25 cellular contexts compared by ENCODE assay signal in the genomic region with DNA sequence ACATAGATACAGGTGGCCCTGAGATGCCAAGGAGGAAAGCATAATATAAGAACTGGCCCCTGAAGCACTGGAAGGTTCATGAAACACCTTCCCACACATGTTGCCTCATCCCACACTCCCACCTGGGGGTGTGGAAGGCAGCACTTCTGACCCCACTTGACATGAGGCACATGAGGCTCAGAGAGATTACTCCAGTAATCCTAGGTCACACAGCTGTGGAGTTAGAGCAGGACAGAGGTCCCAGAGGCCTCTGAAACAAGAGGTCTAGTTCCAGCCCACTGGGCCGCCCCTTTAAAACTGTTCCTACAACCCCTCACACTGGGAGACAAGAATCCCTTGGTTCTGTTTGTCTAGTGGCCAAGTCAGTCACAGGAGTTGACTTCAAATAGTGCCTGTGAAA. TPM values are rescaled to one million over a fixed set of nuclear protein-coding genes. Genes with fewer than 3 reads are reported as not detected.
DNase-seq lines count a peak whose midpoint lies in the region; ATAC-seq, FAIRE-seq and TF ChIP-seq lines count a peak whose summit lies in the region.
"Had no signal": no experiment of that assay in that cellular context is flagged by ENCODE, and none has a peak within 500 bp of the region (broad histone marks: within the 10 kb centered on the region; RNA-seq: fewer than 3 reads in every experiment).

No MANE protein-coding gene starts in this region.

- peaks cover 3% of the 10 kb centered on the region for H3K27me3 Mint-ChIP-seq in neural progenitor cell (ENCODE audit: insufficient read depth, low read depth)

- H3K27ac ChIP-seq in HepG2 (ENCODE audit: extremely low read length, insufficient read depth, low read length) = no peak overlapping the region
- no peak overlapping the region for H3K27ac ChIP-seq in right lobe of liver
- no peak overlapping the region for H3K27ac ChIP-seq in neural progenitor cell
- peak overlapping the region; percentile 30 to 75 for H3K27ac ChIP-seq in small intestine (ENCODE audit: low read depth in 1 of 2, low read length in 1 of 2)
- H3K27ac ChIP-seq: A549; BLaER1 treated with 17β-estradiol and CSF1 and Interleukin-3, amounts not matched to agents 10 nM and 100 nM had no signal

- in situ Hi-C loops in HepG2 (cut with HindIII; ENCODE audit: extremely low pct_ligation_motif_present, low pct_unique_long_range_greater_than_20kb) = no loop called here

- CTCF ChIA-PET in HepG2 (lab: Yijun Ruan, JAX; ENCODE audit: low intra/inter-chr PET ratio, low total read pairs) = no interaction called here

- TF ChIP-seq EP300 in HepG2 (IDR thresholded peaks at IDR 0.05; ENCODE audit: low read depth in 2 of 2, low read length in 2 of 2) = no peak
- TF ChIP-seq EP300 in HepG2 (CRISPR knock-in tag; IDR thresholded peaks at IDR 0.05; ENCODE audit: borderline replicate concordance) = no peak

- H3K4me2 ChIP-seq in HepG2 (ENCODE audit: low read depth, low read length) (no peak overlapping the region), neural progenitor cell (no peak overlapping the region)
- H3K4me2 ChIP-seq: A549, GM23338 had no signal

- WGBS in HepG2 (ENCODE audit: low lambda C conversion rate) = no CpG with 5 or more reads among the region's 1 CpG
- 20% methylated on average over 1 of the region's 1 CpG for WGBS in right lobe of liver (ENCODE audit: insufficient coverage, low coverage, low lambda C conversion rate, missing lambda C conversion rate)
- WGBS in small intestine, 3 donors = 88 to 93% (median 92%) methylated on average over 1 of the region's 1 CpG

- peaks cover 2% of the 10 kb centered on the region for H3K9me3 Mint-ChIP-seq in neural progenitor cell

- no peaks in the 10 kb centered on the region for H3F3A ChIP-seq in neural progenitor cell (ENCODE audit: low read depth)

- H3K36me3 ChIP-seq in HepG2 (replicated peaks in 1 of 2; ENCODE audit: control insufficient read depth in 1 of 2, insufficient read depth in 2 of 2, low read length in 2 of 2) (peaks cover 24 to 47% of the 10 kb centered on the region in 2 experiments), right lobe of liver (no peaks in the 10 kb centered on the region), neural progenitor cell (no peaks in the 10 kb centered on the region), small intestine (ENCODE audit: control insufficient read depth in 2 of 2, insufficient read depth in 2 of 2, low read length in 2 of 2) (no peaks in the 10 kb centered on the region)
- H3K36me3 ChIP-seq: BE2C; BLaER1 treated with 17β-estradiol and CSF1 and Interleukin-3, amounts not matched to agents 10 nM and 100 nM had no signal

- no peaks in the 10 kb centered on the region for H3K36me3 Mint-ChIP-seq in neural progenitor cell
- H3K36me3 Mint-ChIP-seq: CD14-positive monocyte had no signal

- TF ChIP-seq POLR2A in HepG2 (IDR thresholded peaks at IDR 0.05; ENCODE audit: insufficient read depth in 1 of 2, low read depth in 2 of 2, low read length in 2 of 2) = no peak
- no peak for TF ChIP-seq POLR2A in right lobe of liver (IDR thresholded peaks at IDR 0.05)

- TF ChIP-seq CTCF in HepG2 (CRISPR knock-in tag; IDR thresholded peaks at IDR 0.05) = no peak
- TF ChIP-seq CTCF in right lobe of liver (IDR thresholded peaks at IDR 0.05) = no peak
- TF ChIP-seq CTCF in neural progenitor cell (IDR thresholded peaks at IDR 0.05) = no peak

- H3K27ac Mint-ChIP-seq in neural progenitor cell = peak overlapping the region; percentile 42
- H3K27ac Mint-ChIP-seq: CD14-positive monocyte; CD4-positive, alpha-beta T cell; GM23338; H9; HFFc6 had no signal

- no peak for TF ChIP-seq RAD21 in HepG2 (CRISPR knock-in tag; IDR thresholded peaks at IDR 0.05)

- H4K20me1 ChIP-seq in HepG2 (ENCODE audit: insufficient read depth, low read length) (peaks cover 5% of the 10 kb centered on the region; the same call in 1 of the 2 replicates), neural progenitor cell (ENCODE audit: low read depth) (no peaks in the 10 kb centered on the region)
- H4K20me1 ChIP-seq: BLaER1 treated with 17β-estradiol and CSF1 and Interleukin-3, amounts not matched to agents 10 nM and 100 nM had no signal

- H3K4me1 ChIP-seq in HepG2 (ENCODE audit: insufficient read depth, low read length) = peaks cover 64% of the 10 kb centered on the region
- H3K4me1 ChIP-seq in right lobe of liver = no peaks in the 10 kb centered on the region
- peaks cover 18% of the 10 kb centered on the region for H3K4me1 ChIP-seq in neural progenitor cell
- peaks cover 0 to 3% of the 10 kb centered on the region in 2 donors for H3K4me1 ChIP-seq in small intestine (ENCODE audit: control insufficient read depth in 2 of 2, insufficient read depth in 1 of 2, low read depth in 1 of 2, low read length in 1 of 2)
- H3K4me1 ChIP-seq: BE2C had no signal

- H2AFZ ChIP-seq in HepG2 (ENCODE audit: low read length) (no peak overlapping the region), neural progenitor cell (replicated peaks) (no peak overlapping the region)
- H2AFZ ChIP-seq: GM23338 had no signal

- DNase-seq in HepG2 (ENCODE audit: low spot score) = no peak
- no peak for DNase-seq in right lobe of liver
- DNase-seq in neural progenitor cell (ENCODE audit: low spot score) = no peak
- DNase-seq in small intestine = no peak
- no peak for DNase-seq in NCI-H1092 (lab: John Stamatoyannopoulos, UW)
- no peak for DNase-seq in nucleus accumbens (lab: John Stamatoyannopoulos, UW)
- DNase-seq: 8988T; ACHN; AML-193; BE2C; CD4-positive, alpha-beta T cell; CD8-positive, alpha-beta memory T cell; DMS 273 treated with DMSO at 0.1 percent for 48 hours; DMS79; EL; GDM1; H9; HFFc6 had no signal

- ATAC-seq in HepG2 (no peak), right lobe of liver (no peak)
- ATAC-seq: A549, GM12878, GM23338 had no signal

- H3K9ac ChIP-seq in HepG2 (ENCODE audit: insufficient read depth, low read depth, low read length) (no peak overlapping the region), neural progenitor cell (no peak overlapping the region)
- H3K9ac ChIP-seq: BLaER1 treated with 17β-estradiol and CSF1 and Interleukin-3, amounts not matched to agents 10 nM and 100 nM had no signal

- H3K4me1 Mint-ChIP-seq in neural progenitor cell = peaks cover 38% of the 10 kb centered on the region
- H3K4me1 Mint-ChIP-seq: CD14-positive monocyte; CD8-positive, alpha-beta memory T cell had no signal

- intact Hi-C loops in HepG2 (cut with micrococcal nuclease; ENCODE audit: unreplicated experiment) (no loop called here), right lobe of liver (cut with DNase I) (no loop called here)

- no TSS peak for BruUV-seq in HepG2 (replicated peaks; lab: Mats Ljungman, UMichigan)

- H3K27me3 ChIP-seq in HepG2 (ENCODE audit: control insufficient read depth in 1 of 2, insufficient read depth in 2 of 2, low read length in 2 of 2) (no peaks in the 10 kb centered on the region), right lobe of liver (no peaks in the 10 kb centered on the region), neural progenitor cell (no peaks in the 10 kb centered on the region), small intestine (ENCODE audit: control insufficient read depth in 2 of 2, insufficient read depth in 2 of 2, low read length in 2 of 2) (no peaks in the 10 kb centered on the region)
- H3K27me3 ChIP-seq: BE2C; BLaER1 treated with 17β-estradiol and CSF1 and Interleukin-3, amounts not matched to agents 10 nM and 100 nM had no signal

- FAIRE-seq in HepG2 (lab: Jason Lieb, UNC) = no peak
- FAIRE-seq in small intestine (lab: Jason Lieb, UNC) = no peak
- FAIRE-seq: A549, D721Med, GM12878, GM19239 had no signal

- H3K79me2 ChIP-seq in HepG2 (ENCODE audit: insufficient read depth, low read length) (peaks cover 37% of the 10 kb centered on the region), neural progenitor cell (ENCODE audit: low read depth) (no peaks in the 10 kb centered on the region)

- no peak overlapping the region for H3K4me3 Mint-ChIP-seq in neural progenitor cell
- H3K4me3 Mint-ChIP-seq: CD14-positive monocyte; CD4-positive, alpha-beta T cell; CD8-positive, alpha-beta memory T cell; GM23338; H9; HFFc6 had no signal

- POLR2A ChIA-PET in HepG2 (lab: Yijun Ruan, JAX) = interaction anchor here (0.9 to 1.2 kb wide), 2 partner anchors 10 to 11 kb away, joined by 3 to 5 read pairs; no protein-coding TSS in a partner anchor

- no peaks in the 10 kb centered on the region for H3K9me3 ChIP-seq in HepG2 (ENCODE audit: low read length)
- H3K9me3 ChIP-seq in right lobe of liver = no peaks in the 10 kb centered on the region
- H3K9me3 ChIP-seq in neural progenitor cell (ENCODE audit: low read depth) = no peaks in the 10 kb centered on the region
- H3K9me3 ChIP-seq in small intestine (ENCODE audit: control insufficient read depth, low read depth) = no peaks in the 10 kb centered on the region
- H3K9me3 ChIP-seq: A549, BE2C had no signal

- no peak overlapping the region for H3K4me3 ChIP-seq in HepG2 (replicated peaks in 1 of 3; ENCODE audit: insufficient read depth in 1 of 3, low read depth in 2 of 3, low read length in 3 of 3)
- no peak overlapping the region for H3K4me3 ChIP-seq in right lobe of liver
- H3K4me3 ChIP-seq in neural progenitor cell = no peak overlapping the region
- H3K4me3 ChIP-seq in small intestine (ENCODE audit: low read depth in 1 of 2, low read length in 2 of 2) = no peak overlapping the region
- H3K4me3 ChIP-seq: A549; BLaER1 treated with 17β-estradiol and CSF1 and Interleukin-3, amounts not matched to agents 10 nM and 100 nM; GM12878; GM23338 had no signal

RNA-seq across cellular contexts. Expression of a gene that starts 7.2 kb away (rescaled TPM):
- total RNA-seq in HepG2 (2016; rRNA removed; fragmentation: Illumina TruSeq; extraction: Trizol) (36.2 and 38.1 TPM in 2 replicates), right lobe of liver (1 to 10 TPM in 4 of 6 experiments, under 1 TPM in 1, not detected in 1; 0.09 to 2.0 (median 1.1) TPM), neural progenitor cell (ENCODE audit: low replicate concordance) (0.22 and 0.37 TPM in 2 replicates)
- total RNA-seq in HepG2 (2016; cell fraction: cytosol; rRNA removed; fragmentation: Illumina TruSeq; extraction: Trizol; ENCODE audit: low read depth) = 18.7 and 20.4 TPM in 2 replicates
- total RNA-seq in HepG2 (2016; cell fraction: insoluble cytoplasmic fraction; rRNA removed; fragmentation: Illumina TruSeq; extraction: Trizol) = 34.9 and 39.3 TPM in 2 replicates
- 36.1 and 39.1 TPM in 2 replicates for total RNA-seq in HepG2 (2016; cell fraction: membrane; rRNA removed; fragmentation: Illumina TruSeq; extraction: Trizol)
- 27.0 and 32.8 TPM in 2 replicates for total RNA-seq in HepG2 (2016; cell fraction: nucleus; rRNA removed; fragmentation: Illumina TruSeq; extraction: Trizol)
- polyA plus RNA-seq in HepG2 (2011; rRNA removed) (125 and 136 TPM in 2 replicates), small intestine (100 to 1,000 TPM in 2 of 3 donors, 10 to 100 TPM in 1; 15.8 to 308 (median 196) TPM)
- 88.0 and 109 TPM in 2 replicates for polyA plus RNA-seq in HepG2 (2011; cell fraction: cytosol; rRNA removed)
- 335 and 419 TPM in 2 replicates for polyA plus RNA-seq in HepG2 (2011; cell fraction: nucleus; rRNA removed)
- 46.9 and 59.9 TPM in 2 replicates for polyA plus RNA-seq in HepG2 (2012)
- 25.2 and 30.9 TPM in 2 replicates for polyA plus RNA-seq in HepG2 (2016; cell fraction: cytosol; fragmentation: Illumina TruSeq; extraction: Trizol; ENCODE audit: low read depth)
- polyA plus RNA-seq in HepG2 (2016; cell fraction: insoluble cytoplasmic fraction; fragmentation: Illumina TruSeq; extraction: Trizol; ENCODE audit: low read depth) = 49.3 and 54.5 TPM in 2 replicates
- 43.5 and 51.8 TPM in 2 replicates for polyA plus RNA-seq in HepG2 (2016; cell fraction: membrane; fragmentation: Illumina TruSeq; extraction: Trizol; ENCODE audit: low read depth)
- 77.3 and 79.0 TPM in 2 replicates for polyA plus RNA-seq in HepG2 (2016; cell fraction: nucleus; fragmentation: Illumina TruSeq; extraction: Trizol; ENCODE audit: insufficient read depth, low read depth)
- polyA minus RNA-seq in HepG2 (2011; rRNA and poly(A)+ RNA removed; ENCODE audit: low replicate concordance) = 2.2 and 130 TPM in 2 replicates
- 39.6 and 44.4 TPM in 2 replicates for polyA minus RNA-seq in HepG2 (2011; cell fraction: cytosol; rRNA and poly(A)+ RNA removed)
- polyA minus RNA-seq in HepG2 (2011; cell fraction: nucleus; rRNA and poly(A)+ RNA removed) = 64.2 and 69.1 TPM in 2 replicates
- total RNA-seq: CD4-positive, alpha-beta T cell; CD8-positive, alpha-beta memory T cell; GM12878 had no signal
- polyA plus RNA-seq: CD14-positive monocyte; CD8-positive, alpha-beta memory T cell had no signal

Comparison
In these comparisons a context has a peak if more than half of its experiments do, and no peak if none do; other contexts are left out.
1. RNA of a gene that starts 7.2 kb away (total RNA-seq): 18.7 to 39.3 TPM in HepG2; 0.09 to 2.0 TPM in right lobe of liver and 0.22 to 0.37 TPM in neural progenitor cell; every median in the first group is over 4 times any median in the second.
2. H3K27ac ChIP-seq: peak in small intestine (2 of 2); none in HepG2 (single experiment), right lobe of liver (0 of 3) and neural progenitor cell (single experiment).